Comparison of ENCODE assay signal across 9 cellular contexts in genomic region chr11:36409152-36409713, GRCh38.
DNase-seq lines count a peak whose midpoint lies in the region; TF ChIP-seq lines count a peak whose summit lies in the region.
"Had no signal": no experiment of that assay in that cellular context is flagged by ENCODE, and none has a peak within 500 bp of the region (broad histone marks: within the 10 kb centered on the region; RNA-seq: fewer than 3 reads in every experiment).

No MANE protein-coding gene starts in this region.

- no peaks in the 10 kb centered on the region for H3K9me3 Mint-ChIP-seq in nephron
- H3K9me3 Mint-ChIP-seq: neural crest cell had no signal

- H3K27ac ChIP-seq in SJSA1 (peak overlapping the region; percentile 35), ovary (no peak overlapping the region)

- 35 to 49% (median 42%) methylated on average over 8 of the region's 8 CpGs for WGBS in ovary, 3 donors

- H3K36me3 ChIP-seq in SJSA1 (peaks cover 87% of the 10 kb centered on the region), ovary (no peaks in the 10 kb centered on the region), MG63 (no peaks in the 10 kb centered on the region)

- H3K27me3 ChIP-seq in SJSA1 (replicated peaks) (no peaks in the 10 kb centered on the region), ovary (no peaks in the 10 kb centered on the region), MG63 (no peaks in the 10 kb centered on the region; the same call in none of the 2 replicates)

- no peak overlapping the region for H3K4me3 Mint-ChIP-seq in nephron
- H3K4me3 Mint-ChIP-seq: neural crest cell had no signal

- peak; percentile 86 for DNase-seq in GDM1 (lab: John Stamatoyannopoulos, UW)
- DNase-seq in SJSA1 (ENCODE audit: low read depth in 1 of 2, low spot score in 2 of 2), result no peak
- peak; percentile 64 for DNase-seq in astrocyte of the hippocampus (ENCODE audit: low read depth, low spot score)
- no peak for DNase-seq in NCI-H146 (lab: John Stamatoyannopoulos, UW)
- no peak for DNase-seq in ovary
- DNase-seq in MG63, result no peak
- DNase-seq in NCI-H510A treated with DMSO at 0.1 percent for 48 hours (lab: John Stamatoyannopoulos, UW), result no peak

- intact Hi-C loops in ovary (cut with DNase I), result no loop called here

- peaks cover 11% of the 10 kb centered on the region for H3K36me3 Mint-ChIP-seq in nephron (ENCODE audit: low read depth)

- H3K4me3 ChIP-seq in SJSA1, result no peak overlapping the region
- H3K4me3 ChIP-seq in ovary, result no peak overlapping the region
- H3K4me3 ChIP-seq in MG63, result no peak overlapping the region

- no peak for TF ChIP-seq EP300 in ovary (IDR thresholded peaks at IDR 0.05)

- H3K4me1 ChIP-seq in SJSA1 (replicated peaks) (peaks cover 76% of the 10 kb centered on the region), ovary (ENCODE audit: insufficient read depth) (no peaks in the 10 kb centered on the region)

- peaks cover 9% of the 10 kb centered on the region for H3K27me3 Mint-ChIP-seq in nephron (ENCODE audit: low read depth)

- TF ChIP-seq POLR2A in ovary (IDR thresholded peaks at IDR 0.05), result no peak

- H3K27ac Mint-ChIP-seq in nephron, result peak overlapping the region; percentile 5 to 74 (median 8)

- peaks cover 12% of the 10 kb centered on the region for H3K4me1 Mint-ChIP-seq in nephron
- H3K4me1 Mint-ChIP-seq: neural crest cell had no signal

- TF ChIP-seq CTCF in nephron (IDR thresholded peaks at IDR 0.05; ENCODE audit: unreplicated experiment in 3 of 3) (no peak), ovary (IDR thresholded peaks at IDR 0.05) (no peak)

- H3K9me3 ChIP-seq in SJSA1 (replicated peaks), result no peaks in the 10 kb centered on the region
- no peaks in the 10 kb centered on the region for H3K9me3 ChIP-seq in ovary
- no peaks in the 10 kb centered on the region for H3K9me3 ChIP-seq in MG63

Comparison
In these comparisons a context has a peak if more than half of its experiments do, and no peak if none do; other contexts are left out.
1. DNase-seq: peak in GDM1 (single experiment) and astrocyte of the hippocampus (single experiment); none in SJSA1 (0 of 2), NCI-H146 (single experiment), ovary (0 of 5), MG63 (single experiment) and NCI-H510A treated with DMSO at 0.1 percent for 48 hours (single experiment).